ENCODE assay signal across 1 cellular context in the genomic region with DNA sequence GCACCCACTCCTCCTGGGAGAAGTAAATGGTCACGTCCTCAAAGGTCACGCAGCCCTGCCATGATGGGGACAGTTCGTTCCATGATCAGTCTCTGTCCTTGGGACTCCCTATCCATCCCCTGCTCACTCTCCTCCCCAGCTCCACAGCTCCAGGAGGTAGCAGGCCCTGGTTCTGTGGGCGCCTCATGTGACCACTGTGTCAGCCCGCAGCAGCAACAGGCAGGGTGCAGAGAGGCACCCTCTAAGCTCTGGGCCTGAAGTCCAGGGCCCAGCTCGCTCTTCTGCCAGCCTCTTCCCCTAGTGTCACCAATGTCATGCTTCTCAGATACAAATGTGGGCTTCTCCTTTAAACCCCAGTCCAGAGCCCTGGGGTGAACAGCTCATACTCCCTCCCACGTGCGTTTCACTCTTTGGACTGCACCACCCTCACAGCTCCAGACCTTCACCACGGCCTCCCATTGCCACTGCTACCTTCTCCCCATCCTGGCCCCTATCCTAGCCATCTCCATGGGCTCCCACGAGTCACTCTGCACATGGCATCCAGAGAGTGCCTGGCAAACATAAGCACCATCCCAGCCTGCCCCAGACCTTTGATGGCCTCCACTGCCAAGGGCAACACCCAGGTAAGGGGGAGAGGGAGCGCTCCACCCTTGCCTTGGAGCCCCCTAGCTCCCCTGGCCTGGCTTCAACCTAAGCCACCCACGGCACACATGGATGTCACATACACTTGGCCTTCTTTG.
TF ChIP-seq lines count a peak whose summit lies in the region.

No MANE protein-coding gene starts in this region.

TF ChIP-seq in WTC11, 78 proteins besides CTCF, POLR2A, EP300 and RAD21 (continued from another document):
- TF ChIP-seq, protein P1, sequence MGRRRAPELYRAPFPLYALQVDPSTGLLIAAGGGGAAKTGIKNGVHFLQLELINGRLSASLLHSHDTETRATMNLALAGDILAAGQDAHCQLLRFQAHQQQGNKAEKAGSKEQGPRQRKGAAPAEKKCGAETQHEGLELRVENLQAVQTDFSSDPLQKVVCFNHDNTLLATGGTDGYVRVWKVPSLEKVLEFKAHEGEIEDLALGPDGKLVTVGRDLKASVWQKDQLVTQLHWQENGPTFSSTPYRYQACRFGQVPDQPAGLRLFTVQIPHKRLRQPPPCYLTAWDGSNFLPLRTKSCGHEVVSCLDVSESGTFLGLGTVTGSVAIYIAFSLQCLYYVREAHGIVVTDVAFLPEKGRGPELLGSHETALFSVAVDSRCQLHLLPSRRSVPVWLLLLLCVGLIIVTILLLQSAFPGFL (CRISPR knock-in tag; IDR thresholded peaks at IDR 0.05; ENCODE audit: borderline replicate concordance): no peak
- TF ChIP-seq, protein P2, sequence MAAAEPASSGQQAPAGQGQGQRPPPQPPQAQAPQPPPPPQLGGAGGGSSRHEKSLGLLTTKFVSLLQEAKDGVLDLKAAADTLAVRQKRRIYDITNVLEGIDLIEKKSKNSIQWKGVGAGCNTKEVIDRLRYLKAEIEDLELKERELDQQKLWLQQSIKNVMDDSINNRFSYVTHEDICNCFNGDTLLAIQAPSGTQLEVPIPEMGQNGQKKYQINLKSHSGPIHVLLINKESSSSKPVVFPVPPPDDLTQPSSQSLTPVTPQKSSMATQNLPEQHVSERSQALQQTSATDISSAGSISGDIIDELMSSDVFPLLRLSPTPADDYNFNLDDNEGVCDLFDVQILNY (CRISPR knock-in tag; IDR thresholded peaks at IDR 0.05): no peak
